ENCODE assay signal across 8 cellular contexts in the genomic region with DNA sequence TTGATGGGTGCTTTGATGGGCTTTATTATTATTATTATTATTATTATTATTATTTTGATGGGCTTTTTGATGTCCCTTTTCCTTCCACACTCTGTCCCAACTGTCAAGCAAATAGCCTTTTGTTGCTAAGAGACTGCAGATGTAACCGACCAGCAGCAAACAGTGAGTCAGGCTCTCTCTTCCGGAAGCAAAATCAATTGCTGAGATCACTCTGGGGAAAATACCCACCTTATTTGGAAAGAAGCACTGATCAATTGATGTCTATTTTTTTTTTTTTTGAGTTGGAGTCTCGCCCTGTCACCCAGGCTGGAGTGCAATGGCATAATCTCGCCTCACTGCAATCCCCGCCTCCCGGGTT. TPM values are rescaled to one million over a fixed set of nuclear protein-coding genes. Genes with fewer than 3 reads are reported as not detected.
DNase-seq lines count a peak whose midpoint lies in the region; TF ChIP-seq lines count a peak whose summit lies in the region.

No MANE protein-coding gene starts in this region.

- H3K27ac ChIP-seq in HL-60 (replicated peaks), result peak overlapping the region; percentile 90
- H3K27ac ChIP-seq in prostate gland, result peak overlapping the region; percentile 98 to 99

- peaks cover 67% of the 10 kb centered on the region for H3K4me1 Mint-ChIP-seq in activated CD4-positive, alpha-beta T cell treated with anti-CD3 and anti-CD28 coated beads, Interleukin-2, amount 10 ng/mL, durations not matched to agents 7 days and 5 days

- intact Hi-C loops in prostate gland (cut with DNase I), result loop anchor here (10.0 kb wide), 1 partner anchor 57 kb away; no protein-coding TSS in a partner anchor

- H3K4me3 ChIP-seq in HL-60 (replicated peaks; ENCODE audit: insufficient read depth, low read length), result no peak overlapping the region
- peak overlapping the region in 1 of 2 donors; percentile 77 for H3K4me3 ChIP-seq in prostate gland

- TF ChIP-seq CTCF in HL-60 (IDR thresholded peaks at IDR 0.05; ENCODE audit: insufficient read depth, low read length) (no peak), prostate gland (IDR thresholded peaks at IDR 0.05) (no peak)

- no peak for TF ChIP-seq POLR2A in prostate gland (IDR thresholded peaks at IDR 0.05)

- H3K27ac Mint-ChIP-seq in activated CD4-positive, alpha-beta T cell treated with anti-CD3 and anti-CD28 coated beads, Interleukin-2, amount 10 ng/mL, durations not matched to agents 7 days and 5 days, result peak overlapping the region; percentile 86

- H3K27me3 ChIP-seq in HL-60 (ENCODE audit: insufficient read depth, poor library complexity, severe bottlenecking), result no peaks in the 10 kb centered on the region
- no peaks in the 10 kb centered on the region for H3K27me3 ChIP-seq in prostate gland (replicated peaks; ENCODE audit: insufficient read depth)

- 50% methylated on average over 6 of the region's 6 CpGs for WGBS in prostate gland

- no peaks in the 10 kb centered on the region for H3K36me3 ChIP-seq in prostate gland

- H3K27me3 Mint-ChIP-seq in activated CD4-positive, alpha-beta T cell treated with anti-CD3 and anti-CD28 coated beads, Interleukin-2, amount 10 ng/mL, durations not matched to agents 7 days and 5 days, result no peaks in the 10 kb centered on the region

- CTCF ChIA-PET in activated CD4-positive, alpha-beta T cell treated with anti-CD3 and anti-CD28 coated beads, Interleukin-2, amount 10 ng/mL, durations not matched to agents 7 days and 5 days (lab: Charles Lee), result interaction anchor here (0.7 to 1.7 kb wide), 3 partner anchors 8 to 303 kb away, joined by 3 to 5 read pairs (median 4); no protein-coding TSS in a partner anchor

- peak; percentile 68 for DNase-seq in AG08396 (ENCODE audit: low spot score)
- peak in 1 of 2 experiments; percentile 25 for DNase-seq in HL-60 (ENCODE audit: low read depth in 1 of 2, low spot score in 1 of 2)
- peak; percentile 50 for DNase-seq in activated CD4-positive, alpha-beta T cell treated with anti-CD3 and anti-CD28 coated beads, Interleukin-2, amount 10 ng/mL, durations not matched to agents 7 days and 5 days
- peak; percentile 74 for DNase-seq in fibroblast of peridontal ligament (ENCODE audit: extremely low read depth)
- no peak for DNase-seq in prostate gland (ENCODE audit: low spot score)
- no peak for DNase-seq in NCI-H524 (lab: John Stamatoyannopoulos, UW)
- no peak for DNase-seq in effector CD8-positive, alpha-beta T cell (lab: John Stamatoyannopoulos, UW)
- no peak for DNase-seq in NK-92 treated with Interleukin-12 subunit alpha and Interleukin-12 subunit beta, amount 100 ng/mL, for 24 hours (lab: John Stamatoyannopoulos, UW)

- peaks cover 2% of the 10 kb centered on the region for H3K9me3 Mint-ChIP-seq in activated CD4-positive, alpha-beta T cell treated with anti-CD3 and anti-CD28 coated beads, Interleukin-2, amount 10 ng/mL, durations not matched to agents 7 days and 5 days

- POLR2A ChIA-PET in activated CD4-positive, alpha-beta T cell treated with anti-CD3 and anti-CD28 coated beads, Interleukin-2, amount 10 ng/mL, durations not matched to agents 7 days and 5 days (lab: Charles Lee), result no interaction called here

- no peaks in the 10 kb centered on the region for H3K9me3 ChIP-seq in prostate gland

- peaks cover 58% of the 10 kb centered on the region for H3K36me3 Mint-ChIP-seq in activated CD4-positive, alpha-beta T cell treated with anti-CD3 and anti-CD28 coated beads, Interleukin-2, amount 10 ng/mL, durations not matched to agents 7 days and 5 days (ENCODE audit: low read depth)

- H3K4me1 ChIP-seq in prostate gland (replicated peaks), result peaks cover 7% of the 10 kb centered on the region

- H3K4me3 Mint-ChIP-seq in activated CD4-positive, alpha-beta T cell treated with anti-CD3 and anti-CD28 coated beads, Interleukin-2, amount 10 ng/mL, durations not matched to agents 7 days and 5 days, result peak overlapping the region; percentile 65

RNA-seq across cellular contexts. Expression of a gene that starts 2.9 kb away (rescaled TPM):
- total RNA-seq in activated CD4-positive, alpha-beta T cell treated with anti-CD3 and anti-CD28 coated beads, Interleukin-2, amount 10 ng/mL, durations not matched to agents 7 days and 5 days, result 10 to 100 TPM; 93.0 to 97.1 TPM
- total RNA-seq in prostate gland, result 10 to 100 TPM; 17.4 to 41.5 TPM

Comparison
In these comparisons a context has a peak if more than half of its experiments do, and no peak if none do; other contexts are left out.
1. DNase-seq: peak in AG08396 (single experiment), activated CD4-positive, alpha-beta T cell treated with anti-CD3 and anti-CD28 coated beads, Interleukin-2, amount 10 ng/mL, durations not matched to agents 7 days and 5 days (single experiment) and fibroblast of peridontal ligament (single experiment); none in prostate gland (single experiment), NCI-H524 (0 of 2), effector CD8-positive, alpha-beta T cell (single experiment) and NK-92 treated with Interleukin-12 subunit alpha and Interleukin-12 subunit beta, amount 100 ng/mL, for 24 hours (single experiment).